1 cellular context compared by ENCODE assay signal in genomic region chrX:13001961-13002671, GRCh38.
TF ChIP-seq lines count a peak whose summit lies in the region.

No MANE protein-coding gene starts in this region.

TF ChIP-seq in HepG2, 621 proteins besides CTCF, POLR2A, EP300 and RAD21:
- TF ChIP-seq, protein P1, sequence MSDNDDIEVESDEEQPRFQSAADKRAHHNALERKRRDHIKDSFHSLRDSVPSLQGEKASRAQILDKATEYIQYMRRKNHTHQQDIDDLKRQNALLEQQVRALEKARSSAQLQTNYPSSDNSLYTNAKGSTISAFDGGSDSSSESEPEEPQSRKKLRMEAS (IDR thresholded peaks at IDR 0.05) = no peak
- TF ChIP-seq ARNTL (CRISPR knock-in tag; IDR thresholded peaks at IDR 0.05) (no peak), ZNF468 (CRISPR knock-in tag; IDR thresholded peaks at IDR 0.05) (no peak), HNF4A (CRISPR knock-in tag; IDR thresholded peaks at IDR 0.05) (no peak), ZNF776 (CRISPR knock-in tag; IDR thresholded peaks at IDR 0.05) (no peak), ZNF737 (CRISPR knock-in tag; IDR thresholded peaks at IDR 0.05; ENCODE audit: borderline replicate concordance) (no peak), ZNF30 (CRISPR knock-in tag; IDR thresholded peaks at IDR 0.05) (no peak), SSRP1 (CRISPR knock-in tag; IDR thresholded peaks at IDR 0.05) (no peak), POLR2AphosphoS2 (IDR thresholded peaks at IDR 0.05; ENCODE audit: low read depth, low read length) (no peak)
